In the genomic region with DNA sequence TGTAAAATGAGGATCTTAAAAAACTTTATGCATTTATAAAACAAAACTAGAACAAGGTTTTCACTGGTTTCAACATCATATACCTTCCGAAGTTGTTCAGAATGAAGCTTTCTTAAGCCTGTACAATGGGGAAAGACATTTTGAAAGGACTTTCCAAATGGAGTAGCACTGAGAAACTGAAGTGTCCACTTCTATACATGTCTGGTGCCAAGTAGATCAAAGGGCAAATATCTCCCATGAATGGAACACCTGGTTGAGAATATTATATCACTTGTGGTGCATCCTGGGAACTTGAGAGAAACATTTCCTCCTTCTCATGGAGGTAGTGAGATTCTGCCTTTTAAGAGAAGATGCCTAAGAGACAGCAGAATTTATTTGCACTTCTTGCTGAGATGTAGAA, we compare ENCODE assay signal across 22 cellular contexts.
DNase-seq lines count a peak whose midpoint lies in the region; ATAC-seq, FAIRE-seq and TF ChIP-seq lines count a peak whose summit lies in the region.
"Had no signal": no experiment of that assay in that cellular context is flagged by ENCODE, and none has a peak within 500 bp of the region (broad histone marks: within the 10 kb centered on the region; RNA-seq: fewer than 3 reads in every experiment).

No MANE protein-coding gene starts in this region.

- no peak overlapping the region for H3K27ac Mint-ChIP-seq in activated CD4-positive, alpha-beta T cell treated with anti-CD3 and anti-CD28 coated beads, Interleukin-2, amount 10 ng/mL, durations not matched to agents 7 days and 5 days
- H3K27ac Mint-ChIP-seq: CD8-positive, alpha-beta memory T cell; GM23338; T-cell had no signal

- peaks cover 0 to 27% (median 5%) of the 10 kb centered on the region in 12 donors for H3K4me1 ChIP-seq in heart left ventricle
- no peaks in the 10 kb centered on the region for H3K4me1 ChIP-seq in parathyroid adenoma
- H3K4me1 ChIP-seq: SJCRH30 had no signal

- H3K36me3 ChIP-seq in heart left ventricle (no peaks in the 10 kb centered on the region), parathyroid adenoma (ENCODE audit: control insufficient read depth, insufficient read depth, low read length) (no peaks in the 10 kb centered on the region)
- H3K36me3 ChIP-seq: SJCRH30 had no signal

- H3K4me2 ChIP-seq in parathyroid adenoma (ENCODE audit: low read length): no peak overlapping the region
- H3K4me2 ChIP-seq: GM23338 had no signal

- TF ChIP-seq POLR2A in H54 (IDR thresholded peaks at IDR 0.05; ENCODE audit: low read depth, low read length) (no peak), heart left ventricle (IDR thresholded peaks at IDR 0.05) (no peak)

- no peak for TF ChIP-seq CTCF in heart left ventricle (IDR thresholded peaks at IDR 0.05)
- no peak for TF ChIP-seq CTCF in parathyroid adenoma (IDR thresholded peaks at IDR 0.05)
- no peak for TF ChIP-seq CTCF in GM13977 (IDR thresholded peaks at IDR 0.05; ENCODE audit: extremely low read depth, insufficient read depth, missing control alignments)

- FAIRE-seq in H54 (lab: Jason Lieb, UNC): peak; percentile 11
- FAIRE-seq: A204.1, HTR-8/SVneo had no signal

- H3K4me1 Mint-ChIP-seq in activated CD4-positive, alpha-beta T cell treated with anti-CD3 and anti-CD28 coated beads, Interleukin-2, amount 10 ng/mL, durations not matched to agents 7 days and 5 days: no peaks in the 10 kb centered on the region
- H3K4me1 Mint-ChIP-seq: CD8-positive, alpha-beta memory T cell; T-cell had no signal

- H3K27me3 ChIP-seq in heart left ventricle: no peaks in the 10 kb centered on the region
- H3K27me3 ChIP-seq in parathyroid adenoma (ENCODE audit: control insufficient read depth, insufficient read depth, low read length): no peaks in the 10 kb centered on the region
- H3K27me3 ChIP-seq: SJCRH30 had no signal

- peak overlapping the region in 10 of 12 donors; percentile 22 to 85 (median 67) for H3K27ac ChIP-seq in heart left ventricle
- H3K27ac ChIP-seq in parathyroid adenoma: no peak overlapping the region
- H3K27ac ChIP-seq: C4-2B, RWPE1, SJCRH30 had no signal

- H3K4me3 ChIP-seq in heart left ventricle (no peak overlapping the region), parathyroid adenoma (ENCODE audit: low read depth, low read length) (no peak overlapping the region)
- H3K4me3 ChIP-seq: GM23338, SJCRH30 had no signal

- no peaks in the 10 kb centered on the region for H3K9me3 Mint-ChIP-seq in activated CD4-positive, alpha-beta T cell treated with anti-CD3 and anti-CD28 coated beads, Interleukin-2, amount 10 ng/mL, durations not matched to agents 7 days and 5 days
- H3K9me3 Mint-ChIP-seq: CD8-positive, alpha-beta memory T cell; GM23338; T-cell had no signal

- WGBS in heart left ventricle, 4 donors: 54 to 72% (median 62%) methylated on average over 1 of the region's 1 CpG

- no peaks in the 10 kb centered on the region for H3K9me3 ChIP-seq in heart left ventricle
- H3K9me3 ChIP-seq in parathyroid adenoma (ENCODE audit: control insufficient read depth, low read length): no peaks in the 10 kb centered on the region
- H3K9me3 ChIP-seq: SJCRH30 had no signal

- POLR2A ChIA-PET in activated CD4-positive, alpha-beta T cell treated with anti-CD3 and anti-CD28 coated beads, Interleukin-2, amount 10 ng/mL, durations not matched to agents 7 days and 5 days (lab: Charles Lee): no interaction called here

- peak in 1 of 4 donors; percentile 54 for ATAC-seq in heart left ventricle
- ATAC-seq: GM23338, T-cell had no signal

- peaks cover 14% of the 10 kb centered on the region for H3K27me3 Mint-ChIP-seq in activated CD4-positive, alpha-beta T cell treated with anti-CD3 and anti-CD28 coated beads, Interleukin-2, amount 10 ng/mL, durations not matched to agents 7 days and 5 days

- in situ Hi-C loops in GM13977 (cut with MboI; ENCODE audit: low pct_unique_long_range_greater_than_20kb, low sequenced_read_pairs, unreplicated experiment): no loop called here

- H3K9ac ChIP-seq in parathyroid adenoma: no peak overlapping the region

- CTCF ChIA-PET in activated CD4-positive, alpha-beta T cell treated with anti-CD3 and anti-CD28 coated beads, Interleukin-2, amount 10 ng/mL, durations not matched to agents 7 days and 5 days (lab: Charles Lee): no interaction called here

- no peaks in the 10 kb centered on the region for H3K36me3 Mint-ChIP-seq in activated CD4-positive, alpha-beta T cell treated with anti-CD3 and anti-CD28 coated beads, Interleukin-2, amount 10 ng/mL, durations not matched to agents 7 days and 5 days (ENCODE audit: low read depth)
- H3K36me3 Mint-ChIP-seq: CD8-positive, alpha-beta memory T cell; T-cell had no signal

- H3K4me3 Mint-ChIP-seq in activated CD4-positive, alpha-beta T cell treated with anti-CD3 and anti-CD28 coated beads, Interleukin-2, amount 10 ng/mL, durations not matched to agents 7 days and 5 days: no peak overlapping the region
- H3K4me3 Mint-ChIP-seq: CD8-positive, alpha-beta memory T cell; GM23338; T-cell had no signal

- no peaks in the 10 kb centered on the region for H3K79me2 ChIP-seq in parathyroid adenoma

- DNase-seq in NCI-H748 (lab: John Stamatoyannopoulos, UW; ENCODE audit: unreplicated experiment) (peak; percentile 14), NCI-H748 treated with DMSO at 0.1 percent for 48 hours (lab: John Stamatoyannopoulos, UW) (no peak), H54 (ENCODE audit: insufficient read length, low spot score) (no peak), heart left ventricle (no peak), NCI-H1092 (lab: John Stamatoyannopoulos, UW) (no peak), GM13977 (ENCODE audit: low spot score) (no peak)
- no peak for DNase-seq in activated CD4-positive, alpha-beta T cell treated with anti-CD3 and anti-CD28 coated beads, Interleukin-2, amount 10 ng/mL, durations not matched to agents 7 days and 5 days
- DNase-seq: Calu3; CD8-positive, alpha-beta memory T cell; HCEC 1CT; NCI-H1694 treated with DMSO at 0.1 percent for 48 hours; NCI-H2107; NCI-H2227 treated with DMSO at 0.1 percent for 48 hours; NCI-H524; SJCRH30; T-cell had no signal

- intact Hi-C loops in heart left ventricle (cut with DNase I): loop anchor here in 5 of 10 donors (5.0 to 10.0 kb wide), 7 partner anchors 33 to 798 kb away; partner anchors contain the start of gene PLK2 (in 1 of the 5)

- peak overlapping the region; percentile 8 for H2AFZ ChIP-seq in parathyroid adenoma
- H2AFZ ChIP-seq: GM23338 had no signal
